Comparison of ENCODE assay signal across 9 cellular contexts in genomic region chr2:151704480-151704961, GRCh38. TPM values are rescaled to one million over a fixed set of nuclear protein-coding genes. Genes with fewer than 3 reads are reported as not detected.
DNase-seq lines count a peak whose midpoint lies in the region; ATAC-seq, FAIRE-seq and TF ChIP-seq lines count a peak whose summit lies in the region.
"Not testable (repeated sequence)": the region's sequence is repeated elsewhere in the genome, so short reads cannot be mapped to it uniquely, and the experiment has no call there.
"Had no signal": no experiment of that assay in that cellular context is flagged by ENCODE, and none has a peak within 500 bp of the region (broad histone marks: within the 10 kb centered on the region; RNA-seq: fewer than 3 reads in every experiment).

No MANE protein-coding gene starts in this region.

- peak overlapping the region; percentile 99 for H2AFZ ChIP-seq in K562 (ENCODE audit: low read depth, low read length)
- H2AFZ ChIP-seq in trophoblast cell (ENCODE audit: insufficient read depth, low read length, poor library complexity), result not testable (repeated sequence)

- not testable (repeated sequence) for H3K79me1 ChIP-seq in trophoblast cell (ENCODE audit: low read length)

- H3K9ac ChIP-seq in HUES64 (ENCODE audit: low read depth, low read length), result peak overlapping the region; percentile 72
- H3K9ac ChIP-seq in K562 (ENCODE audit: insufficient read depth in 1 of 2, low read depth in 2 of 2, low read length in 2 of 2), result peak overlapping the region; percentile 69 to 89
- not testable (repeated sequence) for H3K9ac ChIP-seq in trophoblast cell (ENCODE audit: low read length)

- H2AK5ac ChIP-seq in trophoblast cell (ENCODE audit: low read length), result not testable (repeated sequence)

- in situ Hi-C loops in K562 (cut with MboI), result not testable (repeated sequence)

- H3K9me3 Mint-ChIP-seq in nephron progenitor cell, result peaks cover 20% of the 10 kb centered on the region

- H2BK5ac ChIP-seq in trophoblast cell (ENCODE audit: low read depth, low read length, poor library complexity), result not testable (repeated sequence)

- not testable (repeated sequence) for H4K20me1 ChIP-seq in K562 (replicated peaks; ENCODE audit: control insufficient read depth, insufficient read depth, low read length)

- peak overlapping the region; percentile 14 for H3K27ac Mint-ChIP-seq in nephron progenitor cell

- not testable (repeated sequence) for TF ChIP-seq EP300 in K562 (IDR thresholded peaks at IDR 0.05; ENCODE audit: low read length)

- not testable (repeated sequence) for TF ChIP-seq POLR2A in K562 (conservative IDR thresholded peaks at IDR 0.05)

- H3K4me1 Mint-ChIP-seq in nephron progenitor cell, result not testable (repeated sequence)

- TF ChIP-seq RAD21 in K562 (CRISPR knock-in tag; conservative IDR thresholded peaks at IDR 0.05 in 1 of 2, IDR thresholded peaks at IDR 0.05 in 1 of 2), result not testable (repeated sequence)

- H3K4me2 ChIP-seq in K562 (ENCODE audit: insufficient read depth, low read length), result peak overlapping the region; percentile 83
- not testable (repeated sequence) for H3K4me2 ChIP-seq in trophoblast cell (ENCODE audit: low read length)

- ATAC-seq in K562, result peak; percentile 93

- not testable (repeated sequence) for H3K79me2 ChIP-seq in K562 (ENCODE audit: control insufficient read depth, insufficient read depth, low read length); trophoblast cell (ENCODE audit: control insufficient read depth, insufficient read depth, low read length, poor library complexity)

- H2BK120ac ChIP-seq in trophoblast cell (ENCODE audit: insufficient read depth, low read length, poor library complexity), result not testable (repeated sequence)

- not testable (repeated sequence) for H4K12ac ChIP-seq in trophoblast cell (ENCODE audit: low read depth, low read length)

- not testable (repeated sequence) for H2BK12ac ChIP-seq in trophoblast cell (ENCODE audit: low read length)

- H4K8ac ChIP-seq in trophoblast cell (ENCODE audit: low read depth, low read length), result peak overlapping the region; percentile 60

- not testable (repeated sequence) for H3K23ac ChIP-seq in trophoblast cell (ENCODE audit: low read length)

- H3K27me3 Mint-ChIP-seq in nephron progenitor cell (ENCODE audit: low read depth, poor library complexity), result not testable (repeated sequence)

- peak; percentile 5 for DNase-seq in DMS114 treated with DMSO at 0.1 percent for 48 hours (lab: John Stamatoyannopoulos, UW; ENCODE audit: unreplicated experiment)
- not testable (repeated sequence) for DNase-seq in H7; fibroblast of villous mesenchyme (ENCODE audit: low read depth); nephron progenitor cell
- peak; percentile 71 for DNase-seq in NCI-H748 (lab: John Stamatoyannopoulos, UW; ENCODE audit: unreplicated experiment)
- DNase-seq in K562 (ENCODE audit: extremely low read depth in 1 of 4, low spot score in 3 of 4), result peak in 2 of 4 experiments; percentile 28 to 66
- DNase-seq in trophoblast cell, result peak in 1 of 2 donors; percentile 12

- H4K91ac ChIP-seq in trophoblast cell (ENCODE audit: low read depth, low read length), result not testable (repeated sequence)

- peak overlapping the region; percentile 20 for H3K4me3 Mint-ChIP-seq in nephron progenitor cell

- intact Hi-C loops in K562 (cut with micrococcal nuclease), result not testable (repeated sequence)

- H3K36me3 ChIP-seq in H7 (replicated peaks; ENCODE audit: control insufficient read depth, insufficient read depth, low read length); HUES64 (ENCODE audit: insufficient read depth, low read length); K562 (ENCODE audit: control insufficient read depth, insufficient read depth, low read length); trophoblast cell (ENCODE audit: control insufficient read depth in 1 of 2, insufficient read depth in 2 of 2, low read length in 2 of 2): not testable (repeated sequence)

- WGBS in HUES64, result 67% methylated on average over 28 of the region's 29 CpGs
- 3% methylated on average over 25 of the region's 29 CpGs for WGBS in K562 (ENCODE audit: insufficient coverage, low coverage, missing lambda C conversion rate)
- WGBS in trophoblast cell (ENCODE audit: extremely low coverage, insufficient coverage, insufficient read length), result no CpG with 5 or more reads among the region's 29 CpGs

- CTCF ChIA-PET in K562 (lab: Yijun Ruan, JAX; ENCODE audit: low intra/inter-chr PET ratio), result not testable (repeated sequence)

- FAIRE-seq in K562 (lab: Jason Lieb, UNC), result peak; percentile 54

- H3K4me3 ChIP-seq in H7 (ENCODE audit: insufficient read depth, low read depth, low read length) (peak overlapping the region; percentile 13; the same call in 1 of the 2 replicates), K562 (peak overlapping the region; percentile 41), fibroblast of villous mesenchyme (ENCODE audit: low read depth, low read length) (peak overlapping the region; percentile 9)
- H3K4me3 ChIP-seq in HUES64 (ENCODE audit: low read length); trophoblast cell (ENCODE audit: low read depth, low read length): not testable (repeated sequence)

- POLR2A ChIA-PET in K562 (lab: Yijun Ruan, JAX), result interaction anchor here (0.6 to 1.0 kb wide), 4 partner anchors 9 to 123 kb away, joined by 3 to 11 read pairs (median 4); no protein-coding TSS in a partner anchor

- H3K14ac ChIP-seq in trophoblast cell (ENCODE audit: low read length), result not testable (repeated sequence)

- not testable (repeated sequence) for TF ChIP-seq CTCF in K562 (IDR thresholded peaks at IDR 0.05 in 2 of 3, conservative IDR thresholded peaks at IDR 0.05 in 1 of 3; ENCODE audit: insufficient read depth in 2 of 3, low read depth in 1 of 3, low read length in 3 of 3); fibroblast of villous mesenchyme (IDR thresholded peaks at IDR 0.05; ENCODE audit: insufficient read depth, low read depth, low read length); nephron progenitor cell (IDR thresholded peaks at IDR 0.05)

- not testable (repeated sequence) for H3K9me1 ChIP-seq in K562 (ENCODE audit: control insufficient read depth, insufficient read depth, low read length)

- not testable (repeated sequence) for H3K27me3 ChIP-seq in H7 (ENCODE audit: control insufficient read depth, insufficient read depth, low read length); HUES64 (ENCODE audit: insufficient read depth, low read length); K562 (ENCODE audit: control insufficient read depth in 2 of 2, insufficient read depth in 2 of 2, low read length in 2 of 2); trophoblast cell (ENCODE audit: insufficient read depth, low read length)

- not testable (repeated sequence) for H3K4ac ChIP-seq in trophoblast cell (ENCODE audit: low read depth, low read length)

- H3K27ac ChIP-seq in HUES64 (ENCODE audit: low read depth, low read length); trophoblast cell (ENCODE audit: low read depth, low read length): not testable (repeated sequence)
- H3K27ac ChIP-seq in K562 (ENCODE audit: extremely low read depth, low read depth, low read length), result peak overlapping the region; percentile 80

- BruUV-seq in K562 (replicated peaks; lab: Mats Ljungman, UMichigan), result TSS peak; percentile 92

- H3K36me3 Mint-ChIP-seq in nephron progenitor cell (ENCODE audit: low read depth), result not testable (repeated sequence)

- H3K18ac ChIP-seq in trophoblast cell (ENCODE audit: low read length), result not testable (repeated sequence)

- not testable (repeated sequence) for H3K4me1 ChIP-seq in HUES64 (ENCODE audit: insufficient read depth, low read length); K562 (replicated peaks in 1 of 2; ENCODE audit: control insufficient read depth in 2 of 2, insufficient read depth in 2 of 2, low read length in 2 of 2); trophoblast cell (ENCODE audit: control insufficient read depth in 1 of 2, insufficient read depth in 2 of 2, low read length in 2 of 2)

- H3K9me3 ChIP-seq in HUES64 (ENCODE audit: insufficient read depth, low read depth, low read length); K562 (replicated peaks; ENCODE audit: control insufficient read depth, insufficient read depth, low read depth, low read length); trophoblast cell (ENCODE audit: insufficient read depth, low read depth, low read length): not testable (repeated sequence)

RNA-seq across cellular contexts. Expression of gene NEB, which starts 29.8 kb away (rescaled TPM):
- total RNA-seq in H7 (2014; rRNA removed; shearing (Covaris generic)), result 0.14 and 1.00 TPM in 2 replicates
- polyA plus RNA-seq in HUES64 (2013, experiment 1 of 2), result 0.20 TPM
- polyA plus RNA-seq in HUES64 (2013, experiment 2 of 2), result 0.76 TPM
- 1.6 and 8.7 TPM in 2 replicates for total RNA-seq in K562 (2011; cell fraction: chromatin; rRNA removed; ENCODE audit: low replicate concordance)
- total RNA-seq in K562 (2011; cell fraction: nucleolus; rRNA removed), result 0.50 and 1.4 TPM in 2 replicates
- total RNA-seq in K562 (2011; cell fraction: nucleoplasm; rRNA removed), result 2.7 and 3.7 TPM in 2 replicates
- total RNA-seq in K562 (2014; rRNA removed) (2.7 and 3.8 TPM in 2 replicates), K562 (2014; rRNA removed; fragmentation: Illumina TruSeq; extraction: Trizol) (3.8 and 5.1 TPM in 2 replicates), K562 (2015; rRNA removed; fragmentation: Illumina TruSeq; extraction: Trizol) (3.6 and 4.4 TPM in 2 replicates), K562 (2021) (2.2 and 2.5 TPM in 2 replicates), fibroblast of villous mesenchyme (under 0.01 TPM in 2 replicates)
- polyA plus RNA-seq in K562 (2011; rRNA removed) (0.65 and 1.7 TPM in 2 replicates), K562 (2014; fragmentation: Illumina TruSeq; extraction: Trizol) (3.2 and 3.7 TPM in 2 replicates), K562 (2014; fragmentation: Nextera tagmentation; extraction: Ambion mirVana) (1 to 10 TPM; 1.7 to 3.4 TPM), K562 (2014; rRNA removed) (2.9 and 8.3 TPM in 2 replicates)
- 0.49 and 0.63 TPM in 2 replicates for polyA plus RNA-seq in K562 (2011; cell fraction: cytosol; rRNA removed)
- 2.0 and 2.9 TPM in 2 replicates for polyA plus RNA-seq in K562 (2011; cell fraction: nucleus; rRNA removed)
- polyA plus RNA-seq in K562 (2012), result 3.9 and 12.9 TPM in 2 replicates
- 2.6 and 3.6 TPM in 2 replicates for polyA minus RNA-seq in K562 (2011; rRNA and poly(A)+ RNA removed)
- polyA minus RNA-seq in K562 (2011; cell fraction: cytosol; rRNA and poly(A)+ RNA removed), result 1.2 and 1.7 TPM in 2 replicates
- 4.2 and 4.4 TPM in 2 replicates for polyA minus RNA-seq in K562 (2011; cell fraction: nucleus; rRNA and poly(A)+ RNA removed)
- polyA plus RNA-seq in trophoblast cell (2013), result 2.1 and 2.2 TPM in 2 replicates
- polyA plus RNA-seq: CD14-positive monocyte had no signal
